In genomic region chr15:80982839-80983238, GRCh38 we compare ENCODE assay signal across 23 cellular contexts.
"Had no signal": no experiment of that assay in that cellular context is flagged by ENCODE, and none has a peak within 500 bp of the region (broad histone marks: within the 10 kb centered on the region; RNA-seq: fewer than 3 reads in every experiment).

No MANE protein-coding gene starts in this region.

- H3K27ac Mint-ChIP-seq: activated CD4-positive, alpha-beta memory T cell treated with anti-CD3 and anti-CD28 coated beads for 36 hours; brain had no signal

- ATAC-seq: PC-3, SK-N-SH treated with all-trans-retinoic acid at 6 μM for 48 hours had no signal

- DNase-seq: activated CD4-positive, alpha-beta memory T cell treated with anti-CD3 and anti-CD28 coated beads for 36 hours; activated CD4-positive, alpha-beta T cell treated with anti-CD3 and anti-CD28 coated beads, Interleukin-2, amount 10 ng/mL, durations not matched to agents 7 days and 5 days; activated CD4-positive, CD25-positive, alpha-beta regulatory T cell treated with anti-CD3 and anti-CD28 coated beads, Interleukin-2, amount 50 U/mL, for 72 hours; activated CD8-positive, alpha-beta memory T cell treated with anti-CD3 and anti-CD28 coated beads for 24 hours; activated gamma-delta T cell; amygdala; IMR-90; KG1; NCI-H1092; NCI-H1417 treated with DMSO at 0.1 percent for 48 hours; NCI-H1694 treated with DMSO at 0.1 percent for 48 hours; NCI-H2029 treated with DMSO at 0.1 percent for 48 hours; NCI-H510A treated with DMSO at 0.1 percent for 48 hours; PC-3; SHP77; SW 1271 had no signal

- FAIRE-seq: astrocyte, RCC 7860 had no signal

- H3K27me3 ChIP-seq: SJSA1 had no signal

- H3K9me3 ChIP-seq: SJSA1 had no signal

- H3K27me3 Mint-ChIP-seq: activated CD4-positive, alpha-beta memory T cell treated with anti-CD3 and anti-CD28 coated beads for 36 hours; activated CD4-positive, alpha-beta T cell treated with anti-CD3 and anti-CD28 coated beads, Interleukin-2, amount 10 ng/mL, durations not matched to agents 7 days and 5 days; activated naive CD8-positive, alpha-beta T cell; brain had no signal

- H3K9me3 Mint-ChIP-seq: activated CD4-positive, alpha-beta memory T cell treated with anti-CD3 and anti-CD28 coated beads for 36 hours; activated CD4-positive, alpha-beta T cell treated with anti-CD3 and anti-CD28 coated beads, Interleukin-2, amount 10 ng/mL, durations not matched to agents 7 days and 5 days; activated naive CD4-positive, alpha-beta T cell treated with anti-CD3 and anti-CD28 coated beads for 36 hours; brain had no signal

- H3K4me3 ChIP-seq: SJSA1 had no signal

- H3K4me3 Mint-ChIP-seq: activated CD4-positive, alpha-beta memory T cell treated with anti-CD3 and anti-CD28 coated beads for 36 hours; activated CD4-positive, alpha-beta T cell treated with anti-CD3 and anti-CD28 coated beads, Interleukin-2, amount 10 ng/mL, durations not matched to agents 7 days and 5 days; activated naive CD4-positive, alpha-beta T cell treated with anti-CD3 and anti-CD28 coated beads for 36 hours; activated naive CD8-positive, alpha-beta T cell had no signal

- H3K27ac ChIP-seq: SJSA1 had no signal
